In genomic region chr6:166758136-166758704, GRCh38 we compare ENCODE assay signal across 17 cellular contexts.
DNase-seq lines count a peak whose midpoint lies in the region; ATAC-seq and TF ChIP-seq lines count a peak whose summit lies in the region.
"Had no signal": no experiment of that assay in that cellular context is flagged by ENCODE, and none has a peak within 500 bp of the region (broad histone marks: within the 10 kb centered on the region; RNA-seq: fewer than 3 reads in every experiment).

No MANE protein-coding gene starts in this region.

- peak overlapping the region; percentile 14 for H3K4me3 ChIP-seq in CD8-positive, alpha-beta memory T cell (ENCODE audit: low read length)
- H3K4me3 ChIP-seq in Loucy (ENCODE audit: low read length, poor library complexity, severe bottlenecking) (no peak overlapping the region), epithelial cell of proximal tubule (ENCODE audit: low read depth, low read length) (peak overlapping the region; percentile 37), neutrophil (ENCODE audit: low read depth in 1 of 2, low read length in 1 of 2) (no peak overlapping the region), tibial artery (no peak overlapping the region)

- H3K36me3 Mint-ChIP-seq in CD8-positive, alpha-beta memory T cell, result peaks cover 0 to 2% (median 0%) of the 10 kb centered on the region in 3 donors

- CTCF ChIA-PET in CD8-positive, alpha-beta memory T cell (lab: Charles Lee), result interaction anchor here (1.4 kb wide), 1 partner anchor 17 kb away, joined by 3 read pairs; no protein-coding TSS in a partner anchor

- H3K9me3 Mint-ChIP-seq in CD8-positive, alpha-beta memory T cell, result no peaks in the 10 kb centered on the region
- H3K9me3 Mint-ChIP-seq: neural crest cell had no signal

- H3K27ac Mint-ChIP-seq in CD8-positive, alpha-beta memory T cell, result peak overlapping the region in 1 of 8 donors; percentile 74

- H3K27me3 ChIP-seq in CD8-positive, alpha-beta memory T cell (ENCODE audit: insufficient read depth, low read length, poor library complexity, severe bottlenecking), result peaks cover 5% of the 10 kb centered on the region
- H3K27me3 ChIP-seq in Loucy (ENCODE audit: insufficient read depth, low read length, poor library complexity, severe bottlenecking) (no peaks in the 10 kb centered on the region), neutrophil (no peaks in the 10 kb centered on the region), tibial artery (peaks cover 0 to 16% of the 10 kb centered on the region in 2 donors)

- H4K20me1 ChIP-seq in Loucy (ENCODE audit: insufficient read depth, low read length, poor library complexity, severe bottlenecking), result no peaks in the 10 kb centered on the region

- H3K4me1 Mint-ChIP-seq in CD8-positive, alpha-beta memory T cell, result peaks cover 20 to 36% (median 34%) of the 10 kb centered on the region in 3 donors

- H3K36me3 ChIP-seq in CD8-positive, alpha-beta memory T cell (ENCODE audit: insufficient read depth, low read length), result no peaks in the 10 kb centered on the region
- H3K36me3 ChIP-seq in Loucy (ENCODE audit: insufficient read depth, low read length) (no peaks in the 10 kb centered on the region), neutrophil (peaks cover 12% of the 10 kb centered on the region), tibial artery (no peaks in the 10 kb centered on the region)
- H3K36me3 ChIP-seq: thoracic aorta had no signal

- H3K9ac ChIP-seq in Loucy (ENCODE audit: low read depth, low read length, poor library complexity, severe bottlenecking), result no peak overlapping the region

- no peak overlapping the region for H2AFZ ChIP-seq in Loucy (ENCODE audit: low read length)

- no peaks in the 10 kb centered on the region for H3K79me2 ChIP-seq in Loucy (ENCODE audit: insufficient read depth, low read length)

- H3K4me3 Mint-ChIP-seq in CD8-positive, alpha-beta memory T cell, result peak overlapping the region in 4 of 7 donors; percentile 6 to 73 (median 64)

- peak overlapping the region; percentile 15 for H3K4me2 ChIP-seq in Loucy (ENCODE audit: low read depth, low read length, poor library complexity, severe bottlenecking)

- DNase-seq in CD8-positive, alpha-beta memory T cell, result no peak
- DNase-seq in epithelial cell of proximal tubule (ENCODE audit: low read depth) (no peak), KBM-7 (no peak), tibial artery (no peak), CD1c-positive myeloid dendritic cell (ENCODE audit: extremely low spot score) (no peak)
- DNase-seq: amygdala, COR-L47, dermis blood vessel endothelial cell, left colon, NCI-H1436 treated with DMSO at 0.1 percent for 48 hours, NCI-H82, SHP77 had no signal

- intact Hi-C loops in tibial artery (cut with DNase I; ENCODE audit: low total_unique reads), result no loop called here

- peaks cover 12 to 51% of the 10 kb centered on the region in 2 donors for H3K27me3 Mint-ChIP-seq in CD8-positive, alpha-beta memory T cell

- peaks cover 20% of the 10 kb centered on the region for H3K4me1 ChIP-seq in CD8-positive, alpha-beta memory T cell (ENCODE audit: insufficient read depth, low read length)
- H3K4me1 ChIP-seq in Loucy (ENCODE audit: insufficient read depth, low read length, poor library complexity, severe bottlenecking) (peaks cover 19% of the 10 kb centered on the region), neutrophil (ENCODE audit: control insufficient read depth in 1 of 2, insufficient read depth in 1 of 2, low read depth in 1 of 2, low read length in 1 of 2) (peaks cover 0 to 23% of the 10 kb centered on the region in 2 experiments), tibial artery (peaks cover 0 to 7% (median 0%) of the 10 kb centered on the region in 4 donors)

- no peaks in the 10 kb centered on the region for H3K9me3 ChIP-seq in CD8-positive, alpha-beta memory T cell (ENCODE audit: low read length)
- H3K9me3 ChIP-seq in Loucy (ENCODE audit: insufficient read depth, low read depth, low read length), result no peaks in the 10 kb centered on the region
- no peaks in the 10 kb centered on the region for H3K9me3 ChIP-seq in neutrophil
- H3K9me3 ChIP-seq in tibial artery, result no peaks in the 10 kb centered on the region
- H3K9me3 ChIP-seq: thoracic aorta had no signal

- no peak for ATAC-seq in GM21447 (IDR thresholded peaks at IDR 0.05; ENCODE audit: unreplicated experiment)
- ATAC-seq: left colon had no signal

- no peak overlapping the region for H3K27ac ChIP-seq in CD8-positive, alpha-beta memory T cell (ENCODE audit: low read depth, low read length)
- peak overlapping the region; percentile 4 for H3K27ac ChIP-seq in neutrophil
- H3K27ac ChIP-seq in tibial artery, result no peak overlapping the region
- H3K27ac ChIP-seq: thoracic aorta had no signal

- POLR2A ChIA-PET in CD8-positive, alpha-beta memory T cell (lab: Charles Lee), result interaction anchor here (0.5 kb wide), 1 partner anchor 289 kb away, joined by 3 read pairs; no protein-coding TSS in a partner anchor

- in situ Hi-C loops in KBM-7 (cut with MboI; ENCODE audit: low pct_unique_long_range_greater_than_20kb, low sequenced_read_pairs), result loop anchor here (25.0 kb wide), 1 partner anchor 321 kb away; no protein-coding TSS in a partner anchor

- no peaks in the 10 kb centered on the region for H3K9me2 ChIP-seq in Loucy (replicated peaks; ENCODE audit: low read depth, low read length)

- no peaks in the 10 kb centered on the region for H3F3A ChIP-seq in Loucy (ENCODE audit: low read depth)

- no peak for TF ChIP-seq CTCF in Loucy (conservative IDR thresholded peaks at IDR 0.05; ENCODE audit: low read length)
- no peak for TF ChIP-seq CTCF in epithelial cell of proximal tubule (conservative IDR thresholded peaks at IDR 0.05; ENCODE audit: low read depth, low read length)
- TF ChIP-seq CTCF in neutrophil (IDR thresholded peaks at IDR 0.05), result no peak
- no peak for TF ChIP-seq CTCF in tibial artery (IDR thresholded peaks at IDR 0.05)

Comparison
In these comparisons a context has a peak if more than half of its experiments do, and no peak if none do; other contexts are left out.
1. H3K4me3 ChIP-seq: peak in CD8-positive, alpha-beta memory T cell (single experiment) and epithelial cell of proximal tubule (single experiment); none in Loucy (single experiment), neutrophil (0 of 2) and tibial artery (0 of 2).